Comparison of ENCODE assay signal across 15 cellular contexts in the genomic region with DNA sequence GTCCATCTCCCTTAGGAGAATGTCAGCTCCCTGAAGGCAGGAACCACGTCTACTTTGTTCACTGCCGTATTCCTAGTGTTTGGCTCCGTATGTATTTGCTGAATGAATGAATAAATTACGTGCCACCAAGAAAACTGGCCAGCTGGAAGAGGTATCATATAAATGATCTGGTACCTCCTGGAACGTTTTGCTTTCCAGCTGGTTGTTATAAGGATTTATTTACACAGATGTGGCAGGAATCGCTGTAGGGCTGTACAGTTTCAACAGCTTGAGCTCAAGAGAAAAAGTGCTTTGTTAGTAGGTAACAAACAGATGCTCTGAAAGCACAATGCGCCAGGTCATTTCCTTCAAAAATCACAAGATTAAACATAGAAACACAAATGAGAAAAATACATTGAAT.
"Had no signal": no experiment of that assay in that cellular context is flagged by ENCODE, and none has a peak within 500 bp of the region (broad histone marks: within the 10 kb centered on the region; RNA-seq: fewer than 3 reads in every experiment).

No MANE protein-coding gene starts in this region.

- ATAC-seq: gastroesophageal sphincter; heart left ventricle; left lung; stimulated activated memory B cell treated with anti-CD40 and anti-IgM and Interleukin-4, amounts not matched to agents 10 μg/mL and 1 μg/mL and 100 μg/mL, for 72 hours had no signal

- DNase-seq: activated CD4-positive, alpha-beta T cell treated with anti-CD3 and anti-CD28 coated beads, Interleukin-2, amount 50 U/mL, for 48 hours; activated naive CD8-positive, alpha-beta T cell treated with anti-CD3 and anti-CD28 coated beads for 36 hours; amniotic stem cell; effector memory CD4-positive, alpha-beta T cell; heart left ventricle; kidney; nephron progenitor cell; nucleus accumbens; sigmoid colon; stimulated activated CD4-positive, alpha-beta T cell treated with anti-CD3 and anti-CD28 coated beads, Interleukin-4, amount 100 ng/mL, for 4 hours; testis; upper lobe of left lung had no signal
